Comparison of ENCODE assay signal across 18 cellular contexts in the genomic region with DNA sequence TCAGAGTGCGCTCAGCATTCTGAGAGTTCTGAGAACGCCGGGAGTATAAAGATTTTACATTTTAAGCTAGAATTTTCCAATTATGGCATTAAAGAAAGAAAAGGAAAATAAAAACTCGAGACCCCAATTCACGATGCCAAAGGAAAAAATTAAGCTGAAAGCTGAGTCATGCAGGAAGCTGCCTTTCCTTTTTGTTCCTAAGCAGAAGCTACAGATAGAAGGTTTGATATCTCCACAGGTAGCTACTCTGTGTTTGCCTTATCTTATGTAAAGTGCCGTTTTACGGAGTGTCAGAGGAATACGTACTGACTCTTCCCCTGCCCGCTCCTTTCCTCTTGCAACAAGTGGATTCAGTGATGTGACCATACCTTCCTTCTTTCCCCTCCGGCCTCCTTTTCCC. TPM values are rescaled to one million over a fixed set of nuclear protein-coding genes. Genes with fewer than 3 reads are reported as not detected.
"Had no signal": no experiment of that assay in that cellular context is flagged by ENCODE, and none has a peak within 500 bp of the region (broad histone marks: within the 10 kb centered on the region; RNA-seq: fewer than 3 reads in every experiment).

No MANE protein-coding gene starts in this region.

- H3K9me3 ChIP-seq: heart left ventricle, mucosa of descending colon, stomach, thoracic aorta, transverse colon had no signal

- H3K27ac ChIP-seq: heart left ventricle, thoracic aorta, transverse colon had no signal

- H3K36me3 Mint-ChIP-seq: naive thymus-derived CD8-positive, alpha-beta T cell had no signal

- H3K4me3 ChIP-seq: heart left ventricle, lung, mucosa of descending colon, stomach, thoracic aorta, transverse colon had no signal

- H3K27me3 ChIP-seq: heart left ventricle, stomach, transverse colon had no signal

- ATAC-seq: heart left ventricle; left colon; left ventricle myocardium superior; mucosa of descending colon; naive thymus-derived CD8-positive, alpha-beta T cell; right cardiac atrium had no signal

- DNase-seq: foreskin melanocyte; heart left ventricle; hippocampal formation; left colon; left ventricle myocardium superior; mucosa of descending colon; naive thymus-derived CD8-positive, alpha-beta T cell; right cardiac atrium; small intestine; stimulated activated CD4-positive, alpha-beta T cell treated with anti-CD3 and anti-CD28 coated beads, Interleukin-12 subunit alpha, Interleukin-12 subunit beta, amount 100 ng/mL, for 4 hours; stimulated activated naive CD4-positive, alpha-beta T cell; stomach; substantia nigra; transverse colon had no signal

- H3K27ac Mint-ChIP-seq: naive thymus-derived CD8-positive, alpha-beta T cell; progenitor cell of endocrine pancreas had no signal

- H3K4me3 Mint-ChIP-seq: naive thymus-derived CD8-positive, alpha-beta T cell; neural crest cell had no signal

- H3K4me1 ChIP-seq: transverse colon had no signal

- H3K9me3 Mint-ChIP-seq: neural crest cell had no signal

- H3K36me3 ChIP-seq: heart left ventricle, stomach, thoracic aorta, transverse colon had no signal

RNA-seq across cellular contexts. Expression of gene SORBS2, which starts 10.8 kb away (rescaled TPM):
- total RNA-seq: naive thymus-derived CD8-positive, alpha-beta T cell had no signal
